Comparison of ENCODE assay signal across 1 cellular context in the genomic region with DNA sequence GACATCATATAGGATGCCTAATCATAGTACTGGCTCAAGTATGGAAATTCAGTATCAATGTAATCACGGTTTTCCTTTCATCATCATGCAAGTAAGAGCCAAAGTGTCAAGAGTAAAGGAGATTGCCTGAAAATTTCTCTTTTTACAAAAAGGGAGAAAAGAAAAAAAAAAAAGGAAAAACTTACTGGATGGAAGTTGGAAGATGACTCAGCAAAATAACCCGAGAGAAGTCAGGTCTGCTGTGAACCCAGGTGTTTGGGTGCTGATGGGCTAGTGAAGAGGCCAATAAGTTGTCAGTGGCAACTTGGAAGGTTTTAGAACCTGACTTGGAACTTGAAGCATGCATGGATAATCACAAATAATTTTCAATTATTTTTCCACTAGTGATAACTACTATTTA.
TF ChIP-seq lines count a peak whose summit lies in the region.

No MANE protein-coding gene starts in this region.

TF ChIP-seq in GM23338, 12 proteins besides CTCF, POLR2A, EP300 and RAD21 (continued from another document):
- TF ChIP-seq POLR2AphosphoS5 (IDR thresholded peaks at IDR 0.05; ENCODE audit: low read depth), result no peak
- no peak for TF ChIP-seq CREB1 (CRISPR knock-in tag; IDR thresholded peaks at IDR 0.05; ENCODE audit: low read depth)
